Comparison of ENCODE assay signal across 8 cellular contexts in genomic region chr10:79196470-79197461, GRCh38.
DNase-seq lines count a peak whose midpoint lies in the region; ATAC-seq and TF ChIP-seq lines count a peak whose summit lies in the region.

No MANE protein-coding gene starts in this region.

- no peaks in the 10 kb centered on the region for H3K9me3 Mint-ChIP-seq in osteocyte (ENCODE audit: unreplicated experiment)

- intact Hi-C loops in PC-3 (cut with micrococcal nuclease), result loop anchor here (1.0 to 5.0 kb wide), 5 partner anchors 144 to 964 kb away; no protein-coding TSS in a partner anchor
- intact Hi-C loops in tibial artery (cut with DNase I; ENCODE audit: low total_unique reads), result loop anchor here (5.0 to 10.0 kb wide), 7 partner anchors 129 to 1149 kb away; partner anchors contain the start of gene ZMIZ1

- H3K27ac ChIP-seq in PC-3 (ENCODE audit: low read length) (no peak overlapping the region), tibial artery (no peak overlapping the region)

- H2AFZ ChIP-seq in PC-3 (ENCODE audit: low read length), result no peak overlapping the region

- H3K9ac ChIP-seq in PC-3 (ENCODE audit: low read length), result peak overlapping the region; percentile 1; the same call in 1 of the 2 replicates

- H3K4me3 ChIP-seq in PC-3 (ENCODE audit: low read length), result no peak overlapping the region
- no peak overlapping the region for H3K4me3 ChIP-seq in fibroblast of the aortic adventitia (ENCODE audit: low read depth, low read length)
- no peak overlapping the region for H3K4me3 ChIP-seq in tibial artery

- H3K36me3 ChIP-seq in PC-3 (ENCODE audit: low read depth, low read length) (peaks cover 5% of the 10 kb centered on the region; the same call in 1 of the 2 replicates), tibial artery (peaks cover 6 to 13% (median 7%) of the 10 kb centered on the region in 3 donors)

- no peak overlapping the region for H3K4me2 ChIP-seq in PC-3 (ENCODE audit: low read length)

- H4K20me1 ChIP-seq in PC-3 (ENCODE audit: low read length), result no peaks in the 10 kb centered on the region

- ATAC-seq in HG02885 (IDR thresholded peaks at IDR 0.05; ENCODE audit: poor library complexity, unreplicated experiment) (peak; percentile 57), PC-3 (peak; percentile 60)

- H3K79me2 ChIP-seq in PC-3 (ENCODE audit: low read length), result no peaks in the 10 kb centered on the region

- TF ChIP-seq CTCF in PC-3 (conservative IDR thresholded peaks at IDR 0.05; ENCODE audit: low read depth, low read length) (peak; percentile 100), fibroblast of the aortic adventitia (IDR thresholded peaks at IDR 0.05; ENCODE audit: insufficient read depth, low read length) (peak; percentile 86), osteocyte (IDR thresholded peaks at IDR 0.05) (peak; percentile 95), tibial artery (IDR thresholded peaks at IDR 0.05) (peak; percentile 90 to 91)

- H3K27me3 ChIP-seq in PC-3 (ENCODE audit: low read length) (no peaks in the 10 kb centered on the region), tibial artery (no peaks in the 10 kb centered on the region)

- CTCF ChIA-PET in PC-3 (lab: Charles Lee), result interaction anchor here (0.6 to 2.7 kb wide), 8 partner anchors 12 to 1179 kb away, joined by 3 to 22 read pairs (median 6); no protein-coding TSS in a partner anchor

- no TSS peak for BruUV-seq in PC-3 (replicated peaks; lab: Mats Ljungman, UMichigan)

- H3K4me1 Mint-ChIP-seq in osteocyte (ENCODE audit: unreplicated experiment), result peaks cover 40% of the 10 kb centered on the region

- peaks cover 3% of the 10 kb centered on the region for H3K36me3 Mint-ChIP-seq in osteocyte (ENCODE audit: unreplicated experiment)

- POLR2A ChIA-PET in PC-3 (lab: Charles Lee; ENCODE audit: unreplicated experiment), result interaction anchor here (0.6 kb wide), 1 partner anchor 45 kb away, joined by 4 read pairs; no protein-coding TSS in a partner anchor

- H3F3A ChIP-seq in PC-3 (ENCODE audit: low read length, unreplicated experiment), result no peaks in the 10 kb centered on the region

- H3K27me3 Mint-ChIP-seq in osteocyte (ENCODE audit: unreplicated experiment), result no peaks in the 10 kb centered on the region

- peak; percentile 61 for DNase-seq in EH (ENCODE audit: low read depth)
- peak; percentile 100 for DNase-seq in PC-3
- peak; percentile 57 for DNase-seq in activated T-helper 1 cell treated with Interleukin-2 at 50 U/mL for 16 hours (ENCODE audit: low read depth)
- DNase-seq in fibroblast of the aortic adventitia (ENCODE audit: low read depth), result peak; percentile 57
- DNase-seq in osteocyte (ENCODE audit: extremely low spot score, unreplicated experiment), result peak; percentile 90
- peak; percentile 60 to 82 for DNase-seq in tibial artery
- no peak for DNase-seq in NCI-H2107 treated with DMSO at 0.1 percent for 48 hours (lab: John Stamatoyannopoulos, UW; ENCODE audit: unreplicated experiment)

- no peaks in the 10 kb centered on the region for H3K9me3 ChIP-seq in PC-3 (ENCODE audit: low read length)
- no peaks in the 10 kb centered on the region for H3K9me3 ChIP-seq in tibial artery

- H3K9me2 ChIP-seq in PC-3 (replicated peaks; ENCODE audit: low read length), result no peaks in the 10 kb centered on the region

- no peak overlapping the region for H3K27ac Mint-ChIP-seq in osteocyte (ENCODE audit: unreplicated experiment)

- peaks cover 22% of the 10 kb centered on the region for H3K4me1 ChIP-seq in PC-3 (ENCODE audit: insufficient read depth, low read length)
- H3K4me1 ChIP-seq in tibial artery, result peaks cover 0 to 31% (median 17%) of the 10 kb centered on the region in 4 donors

- H3K4me3 Mint-ChIP-seq in osteocyte (ENCODE audit: unreplicated experiment), result no peak overlapping the region
